15 cellular contexts compared by ENCODE assay signal in genomic region chr1:31261916-31262315, GRCh38. TPM values are rescaled to one million over a fixed set of nuclear protein-coding genes. Genes with fewer than 3 reads are reported as not detected.
DNase-seq lines count a peak whose midpoint lies in the region; ATAC-seq and TF ChIP-seq lines count a peak whose summit lies in the region.
"Had no signal": no experiment of that assay in that cellular context is flagged by ENCODE, and none has a peak within 500 bp of the region (broad histone marks: within the 10 kb centered on the region; RNA-seq: fewer than 3 reads in every experiment).

No MANE protein-coding gene starts in this region.

- H3K27ac ChIP-seq in C4-2B (peak overlapping the region; percentile 54), VCaP (peak overlapping the region; percentile 74), psoas muscle (peak overlapping the region; percentile 46)
- H3K27ac ChIP-seq: BLaER1 treated with 17β-estradiol and CSF1 and Interleukin-3, amounts not matched to agents 10 nM and 100 nM had no signal

- H3K36me3 ChIP-seq in psoas muscle (ENCODE audit: insufficient read depth in 1 of 2, low read depth in 1 of 2): peaks cover 12 to 62% of the 10 kb centered on the region in 2 donors

- no peaks in the 10 kb centered on the region for H3K27me3 ChIP-seq in psoas muscle (ENCODE audit: insufficient read depth in 3 of 3, low read length in 2 of 3)
- H3K27me3 ChIP-seq: BE2C; BLaER1 treated with 17β-estradiol and CSF1 and Interleukin-3, amounts not matched to agents 10 nM and 100 nM had no signal

- intact Hi-C loops in psoas muscle (cut with DNase I): no loop called here

- WGBS in psoas muscle, 3 donors: 97 to 98% (median 98%) methylated on average over 3 of the region's 3 CpGs

- no peak for DNase-seq in psoas muscle
- DNase-seq in NCI-H1436 (lab: John Stamatoyannopoulos, UW): no peak
- DNase-seq in Ammon's horn (ENCODE audit: low spot score): no peak
- DNase-seq: BE2C; Caco-2; CD8-positive, alpha-beta T cell; DMS153; DND-41; GOT3; HFFc6 had no signal

- peaks cover 50% of the 10 kb centered on the region for H3K4me1 ChIP-seq in psoas muscle
- H3K4me1 ChIP-seq: BE2C; BLaER1 treated with 17β-estradiol and CSF1 and Interleukin-3, amounts not matched to agents 10 nM and 100 nM; Caco-2; HAP-1 had no signal

- H3K9me3 ChIP-seq in psoas muscle: no peaks in the 10 kb centered on the region
- H3K9me3 ChIP-seq: BE2C; BLaER1 treated with 17β-estradiol and CSF1 and Interleukin-3, amounts not matched to agents 10 nM and 100 nM; Caco-2; HAP-1 had no signal

- ATAC-seq in psoas muscle: no peak
- ATAC-seq in GM18498 (IDR thresholded peaks at IDR 0.05; ENCODE audit: unreplicated experiment): no peak
- ATAC-seq: CD8-positive, alpha-beta T cell had no signal

- no peak overlapping the region for H3K4me3 ChIP-seq in psoas muscle
- H3K4me3 ChIP-seq: BLaER1 treated with 17β-estradiol and CSF1 and Interleukin-3, amounts not matched to agents 10 nM and 100 nM; HAP-1 had no signal

- no peak for TF ChIP-seq CTCF in C4-2B (conservative IDR thresholded peaks at IDR 0.05)
- TF ChIP-seq CTCF in VCaP (conservative IDR thresholded peaks at IDR 0.05): no peak
- TF ChIP-seq CTCF in psoas muscle (IDR thresholded peaks at IDR 0.05): no peak

RNA-seq across cellular contexts. Expression of gene NKAIN1, which starts 22.2 kb away (rescaled TPM):
- 10 to 100 TPM in 1 of 4 donors, 1 to 10 TPM in 3; 3.7 to 11.9 (median 6.3) TPM for total RNA-seq in psoas muscle
- polyA plus RNA-seq in psoas muscle: 1 to 10 TPM; 3.3 to 7.0 (median 3.4) TPM
- total RNA-seq: Caco-2; CD8-positive, alpha-beta T cell; HFFc6 had no signal

RNA-seq across cellular contexts. Expression of gene SNRNP40, which starts 34.7 kb away (rescaled TPM):
- 10 to 100 TPM; 17.6 to 22.7 (median 20.2) TPM for total RNA-seq in psoas muscle
- polyA plus RNA-seq in psoas muscle: 10 to 100 TPM; 13.5 to 19.8 (median 19.4) TPM

RNA-seq across cellular contexts. Expression of gene ZCCHC17, which starts 34.9 kb away (rescaled TPM):
- total RNA-seq in psoas muscle: 10 to 100 TPM in 3 of 4 donors, 1 to 10 TPM in 1; 9.6 to 16.4 (median 15.1) TPM
- 10 to 100 TPM; 20.1 to 48.8 (median 31.2) TPM for polyA plus RNA-seq in psoas muscle
